ENCODE assay signal across 1 cellular context in the genomic region with DNA sequence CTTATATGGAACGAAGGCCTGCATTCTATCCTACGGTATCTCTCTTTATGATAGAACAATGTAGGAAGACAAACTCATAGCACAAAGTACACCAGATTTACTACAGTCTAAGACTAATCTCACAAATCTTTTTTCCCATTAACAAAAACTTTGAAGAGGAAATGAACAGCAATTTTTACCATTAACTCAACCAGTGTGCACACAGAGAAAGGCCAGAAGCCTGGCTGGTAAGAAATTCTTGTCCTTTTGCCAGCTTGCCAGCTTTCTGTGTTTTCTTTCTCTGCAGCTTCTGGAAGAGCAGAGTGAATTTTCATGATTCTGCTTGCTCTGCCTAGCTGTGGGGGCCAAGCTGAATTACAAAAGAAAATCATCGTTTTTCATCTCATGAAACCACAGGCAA.
TF ChIP-seq lines count a peak whose summit lies in the region.

No MANE protein-coding gene starts in this region.

TF ChIP-seq in endothelial cell of umbilical vein, 7 proteins besides CTCF, POLR2A, EP300 and RAD21 (continued from another document):
- TF ChIP-seq, protein P1, sequence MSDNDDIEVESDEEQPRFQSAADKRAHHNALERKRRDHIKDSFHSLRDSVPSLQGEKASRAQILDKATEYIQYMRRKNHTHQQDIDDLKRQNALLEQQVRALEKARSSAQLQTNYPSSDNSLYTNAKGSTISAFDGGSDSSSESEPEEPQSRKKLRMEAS (IDR thresholded peaks at IDR 0.05; ENCODE audit: insufficient read depth, insufficient read length) = no peak
- TF ChIP-seq JUN (IDR thresholded peaks at IDR 0.05; ENCODE audit: borderline replicate concordance, insufficient read depth, insufficient read length, low read depth) = no peak
- no peak for TF ChIP-seq EZH2 (IDR thresholded peaks at IDR 0.05; ENCODE audit: borderline replicate concordance, low read depth, low read length, severe bottlenecking)
- TF ChIP-seq FOS (IDR thresholded peaks at IDR 0.05; ENCODE audit: borderline replicate concordance, insufficient read depth, low read length) = no peak
- TF ChIP-seq GATA2 (IDR thresholded peaks at IDR 0.05; ENCODE audit: insufficient read depth, insufficient read length, low read depth, low read length) = no peak
- no peak for TF ChIP-seq POLR2AphosphoS5 (IDR thresholded peaks at IDR 0.05; ENCODE audit: insufficient read depth, low read depth, low read length)
